In the genomic region with DNA sequence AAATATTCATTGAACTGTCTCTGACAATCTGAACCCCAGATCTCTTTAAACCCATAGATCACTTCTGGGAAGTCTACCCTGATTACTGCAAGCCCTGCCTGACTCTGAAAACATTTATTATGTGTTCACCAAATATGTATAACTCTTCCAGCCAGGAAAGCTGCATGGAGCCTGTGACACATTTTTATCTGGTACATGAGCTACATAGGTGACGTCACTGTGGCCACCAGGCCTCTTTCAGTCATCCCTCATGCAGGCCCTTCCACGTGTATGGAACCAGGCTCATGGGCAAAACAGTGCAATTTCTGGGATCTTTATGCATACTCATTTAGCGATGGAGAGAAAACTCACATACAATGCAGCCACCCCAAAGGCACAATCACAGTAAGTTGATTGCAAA, we compare ENCODE assay signal across 23 cellular contexts.
"Had no signal": no experiment of that assay in that cellular context is flagged by ENCODE, and none has a peak within 500 bp of the region (broad histone marks: within the 10 kb centered on the region; RNA-seq: fewer than 3 reads in every experiment).

No MANE protein-coding gene starts in this region.

- FAIRE-seq: RCC 7860 had no signal

- H3K9me3 ChIP-seq: SJCRH30 had no signal

- H3K4me2 ChIP-seq: KMS-11 had no signal

- H3K4me1 ChIP-seq: SJCRH30 had no signal

- H3K27me3 ChIP-seq: SJCRH30 had no signal

- H3K36me3 ChIP-seq: SJCRH30 had no signal

- H3K9ac ChIP-seq: KMS-11 had no signal

- H3K4me3 ChIP-seq: SJCRH30 had no signal

- DNase-seq: IMR-90, Kasumi-1, MV-4-11, NCI-H1048, NCI-H1105, NCI-H1417, NCI-H146, NCI-H1694 treated with DMSO at 0.1 percent for 48 hours, NCI-H1930, NCI-H2081, NCI-H2107, NCI-H2227 treated with DMSO at 0.1 percent for 48 hours, NCI-H524 treated with DMSO at 0.1 percent for 48 hours, NCI-H69, NCI-H774, SHP77 treated with DMSO at 0.1 percent for 48 hours, SJCRH30, T-helper 1 cell had no signal

- ATAC-seq: Right ventricle myocardium inferior, SK-N-SH treated with all-trans-retinoic acid at 6 μM for 48 hours had no signal

- H3K27ac ChIP-seq: HL-60, KMS-11, SJCRH30 had no signal
